15 cellular contexts compared by ENCODE assay signal in the genomic region with DNA sequence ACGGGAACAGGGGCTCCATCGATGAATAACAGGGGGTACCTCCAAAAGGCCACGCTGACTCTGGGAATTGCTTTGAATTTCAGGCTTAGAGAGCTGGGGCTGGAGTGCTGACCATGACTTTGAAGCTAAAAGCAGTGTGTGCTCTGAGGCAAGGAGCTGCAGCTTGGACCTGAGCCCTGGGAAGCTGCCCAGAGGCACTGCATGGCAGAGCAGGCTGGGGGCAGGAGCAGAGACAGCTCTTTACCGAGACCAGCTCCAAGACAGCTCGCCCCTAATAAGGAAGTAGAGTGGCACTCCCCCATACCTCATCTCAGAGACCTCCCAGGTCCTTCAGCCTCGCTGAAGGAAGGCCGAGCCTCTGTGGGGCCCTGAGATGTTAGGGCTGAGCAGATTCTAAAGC.
A peak's percentile ranks its signal among the peaks of the same experiment; 100 is the strongest.
DNase-seq lines count a peak whose midpoint lies in the region; ATAC-seq and TF ChIP-seq lines count a peak whose summit lies in the region.
"Had no signal": no experiment of that assay in that cellular context is flagged by ENCODE, and none has a peak within 500 bp of the region (broad histone marks: within the 10 kb centered on the region; RNA-seq: fewer than 3 reads in every experiment).

No MANE protein-coding gene starts in this region.

- no peak overlapping the region; a peak in 1 of 7 replicates for H3K27ac Mint-ChIP-seq in H9
- H3K27ac Mint-ChIP-seq: activated CD4-positive, alpha-beta T cell treated with anti-CD3 and anti-CD28 coated beads, Interleukin-2, amount 10 ng/mL, durations not matched to agents 7 days and 5 days; T-helper 1 cell treated with Interleukin-12 subunit alpha and Interleukin-12 subunit beta and Interleukin-4 antibody, amounts not matched to agents 30 μg/mL and 1 μg/mL, for 36 hours had no signal

- H3K4me1 ChIP-seq in H9 (ENCODE audit: insufficient read depth, low read length) (no peaks in the 10 kb centered on the region), hepatocyte (ENCODE audit: insufficient read depth) (peaks cover 6% of the 10 kb centered on the region), stomach (peaks cover 0 to 19% (median 7%) of the 10 kb centered on the region in 4 donors)

- no peak overlapping the region for H2BK12ac ChIP-seq in H9 (ENCODE audit: insufficient read length, low read depth, low read length)

- no peak overlapping the region for H3K4ac ChIP-seq in H9 (ENCODE audit: low read depth, low read length)

- peaks cover 2% of the 10 kb centered on the region; the same call in 1 of the 2 replicates for H3K27me3 Mint-ChIP-seq in H9 (ENCODE audit: low read depth)
- H3K27me3 Mint-ChIP-seq: activated CD4-positive, alpha-beta T cell treated with anti-CD3 and anti-CD28 coated beads, Interleukin-2, amount 10 ng/mL, durations not matched to agents 7 days and 5 days had no signal

- no peak for ATAC-seq in HG02623 (IDR thresholded peaks at IDR 0.05; ENCODE audit: unreplicated experiment)
- ATAC-seq: esophagus mucosa had no signal

- H3K4me1 Mint-ChIP-seq in H9: peaks cover 17 to 20% of the 10 kb centered on the region in 2 experiments
- H3K4me1 Mint-ChIP-seq: activated CD4-positive, alpha-beta T cell treated with anti-CD3 and anti-CD28 coated beads, Interleukin-2, amount 10 ng/mL, durations not matched to agents 7 days and 5 days had no signal

- H3K27ac ChIP-seq in H9 (ENCODE audit: insufficient read length, low read depth, low read length) (no peak overlapping the region), caudate nucleus (ENCODE audit: low read depth, low read length) (peak overlapping the region; percentile 69), hepatocyte (peak overlapping the region; percentile 54), stomach (peak overlapping the region in 3 of 5 donors; percentile 9 to 75 (median 47))

- no peak overlapping the region for H3K14ac ChIP-seq in H9 (ENCODE audit: insufficient read depth, low read length)

- H3K4me3 ChIP-seq in hepatocyte (no peak overlapping the region), stomach (no peak overlapping the region)

- H3K4me3 Mint-ChIP-seq in H9: no peak overlapping the region
- H3K4me3 Mint-ChIP-seq: activated CD4-positive, alpha-beta T cell treated with anti-CD3 and anti-CD28 coated beads, Interleukin-2, amount 10 ng/mL, durations not matched to agents 7 days and 5 days; T-helper 1 cell treated with Interleukin-12 subunit alpha and Interleukin-12 subunit beta and Interleukin-4 antibody, amounts not matched to agents 30 μg/mL and 1 μg/mL, for 36 hours had no signal

- H3K79me2 ChIP-seq in H9 (ENCODE audit: insufficient read depth, low read length) (no peaks in the 10 kb centered on the region), hepatocyte (no peaks in the 10 kb centered on the region)

- H3K9ac ChIP-seq in H9 (ENCODE audit: extremely low read depth, insufficient read length, low read length): no peak overlapping the region

- H3K9me3 ChIP-seq in H9 (ENCODE audit: control insufficient read depth, low read depth, low read length): no peaks in the 10 kb centered on the region
- no peaks in the 10 kb centered on the region for H3K9me3 ChIP-seq in hepatocyte (ENCODE audit: low read depth)
- peaks cover 0 to 8% (median 5%) of the 10 kb centered on the region in 4 donors for H3K9me3 ChIP-seq in stomach

- no peaks in the 10 kb centered on the region; a peak in 1 of 5 replicates for H3K9me3 Mint-ChIP-seq in H9
- H3K9me3 Mint-ChIP-seq: activated CD4-positive, alpha-beta T cell treated with anti-CD3 and anti-CD28 coated beads, Interleukin-2, amount 10 ng/mL, durations not matched to agents 7 days and 5 days; T-helper 1 cell treated with Interleukin-12 subunit alpha and Interleukin-12 subunit beta and Interleukin-4 antibody, amounts not matched to agents 30 μg/mL and 1 μg/mL, for 36 hours had no signal

- intact Hi-C loops in stomach (cut with DNase I; ENCODE audit: low total_unique reads): loop anchor here (10.0 kb wide), 1 partner anchor 962 kb away; no protein-coding TSS in a partner anchor

- no peak overlapping the region for H2BK120ac ChIP-seq in H9 (ENCODE audit: low read depth, low read length, poor library complexity, severe bottlenecking)

- no peak overlapping the region for H2AK5ac ChIP-seq in H9 (ENCODE audit: insufficient read length, low read length)

- in situ Hi-C loops in ACHN (cut with HindIII; ENCODE audit: low pct_ligation_motif_present, low pct_unique_long_range_greater_than_20kb, low sequenced_read_pairs): no loop called here

- no peak overlapping the region for H3K56ac ChIP-seq in H9 (ENCODE audit: insufficient read length, low read depth, low read length)

- no CpG with 5 or more reads among the region's 7 CpGs for WGBS in H9 (ENCODE audit: extremely low coverage, insufficient read length, low lambda C conversion rate)
- WGBS in hepatocyte (ENCODE audit: low lambda C conversion rate, missing lambda C conversion rate): 70% methylated on average over 7 of the region's 7 CpGs
- WGBS in stomach, 5 donors: 51 to 78% (median 64%) methylated on average over 5 to 7 of the region's 7 CpGs

- H2BK15ac ChIP-seq in H9 (ENCODE audit: low read depth, low read length): no peak overlapping the region

- TF ChIP-seq CTCF in H9 (conservative IDR thresholded peaks at IDR 0.05): no peak
- no peak for TF ChIP-seq CTCF in hepatocyte (IDR thresholded peaks at IDR 0.05; ENCODE audit: poor library complexity)
- no peak for TF ChIP-seq CTCF in stomach (IDR thresholded peaks at IDR 0.05)

- H3T11ph ChIP-seq in H9 (ENCODE audit: low read length): no peak overlapping the region

- no peak for TF ChIP-seq POLR2A in stomach (IDR thresholded peaks at IDR 0.05)

- H3K18ac ChIP-seq in H9 (ENCODE audit: insufficient read length, low read depth, low read length): no peak overlapping the region

- no peak overlapping the region for H2BK5ac ChIP-seq in H9 (ENCODE audit: insufficient read length, low read length)

- DNase-seq in H9 (peak; percentile 18), caudate nucleus (lab: John Stamatoyannopoulos, UW) (peak in 17 of 61 donors; percentile 8 to 44 (median 19)), hepatocyte (ENCODE audit: low spot score) (peak; percentile 8), stomach (no peak), middle frontal gyrus (ENCODE audit: extremely low spot score, low spot score) (no peak), ACHN (no peak)
- DNase-seq: activated CD4-positive, alpha-beta T cell treated with anti-CD3 and anti-CD28 coated beads, Interleukin-2, amount 10 ng/mL, durations not matched to agents 7 days and 5 days; activated effector memory CD4-positive, alpha-beta T cell treated with Interleukin-2 at 50 U/mL for 16 hours; COR-L47; islet precursor cell; NCI-H345; stimulated activated naive CD4-positive, alpha-beta T cell had no signal

- H3K9me2 ChIP-seq in hepatocyte (replicated peaks; ENCODE audit: insufficient read depth): no peaks in the 10 kb centered on the region

- H3K23me2 ChIP-seq in H9 (ENCODE audit: insufficient read length, low read depth, low read length, poor library complexity, severe bottlenecking): no peaks in the 10 kb centered on the region

- H3K27me3 ChIP-seq in H9 (ENCODE audit: insufficient read depth, low read length) (no peaks in the 10 kb centered on the region), hepatocyte (no peaks in the 10 kb centered on the region), stomach (no peaks in the 10 kb centered on the region)

- no peak overlapping the region for H3K23ac ChIP-seq in H9 (ENCODE audit: insufficient read length, low read depth, low read length)

- H3K36me3 ChIP-seq in hepatocyte (replicated peaks; ENCODE audit: insufficient read depth, low read depth) (no peaks in the 10 kb centered on the region), stomach (no peaks in the 10 kb centered on the region)

- no peak overlapping the region for H3K4me2 ChIP-seq in H9 (ENCODE audit: insufficient read depth, insufficient read length, low read length)
- no peak overlapping the region for H3K4me2 ChIP-seq in hepatocyte

- H4K5ac ChIP-seq in H9 (ENCODE audit: insufficient read length, low read depth, low read length): no peak overlapping the region

- H2BK20ac ChIP-seq in H9 (ENCODE audit: low read depth, low read length, poor library complexity, severe bottlenecking): no peak overlapping the region

- H4K91ac ChIP-seq in H9 (ENCODE audit: insufficient read length, low read depth, low read length): no peak overlapping the region

- no peaks in the 10 kb centered on the region for H3K79me1 ChIP-seq in H9 (ENCODE audit: insufficient read depth, low read depth, low read length, poor library complexity, severe bottlenecking)

- TF ChIP-seq EP300 in stomach (IDR thresholded peaks at IDR 0.05): no peak

- no peaks in the 10 kb centered on the region for H3K36me3 Mint-ChIP-seq in H9 (ENCODE audit: insufficient read depth in 1 of 3, low read depth in 3 of 3)

- no peak overlapping the region for H2AFZ ChIP-seq in H9 (ENCODE audit: low read length)
- no peak overlapping the region for H2AFZ ChIP-seq in hepatocyte

- no peak overlapping the region for H4K8ac ChIP-seq in H9 (replicated peaks; ENCODE audit: insufficient read length, low read depth, low read length)

- H4K20me1 ChIP-seq in H9 (ENCODE audit: control insufficient read depth, insufficient read depth, insufficient read length) (no peaks in the 10 kb centered on the region), hepatocyte (ENCODE audit: insufficient read depth, poor library complexity, severe bottlenecking) (no peaks in the 10 kb centered on the region)

Comparison
In these comparisons a context has a peak if more than half of its experiments do, and no peak if none do; other contexts are left out.
1. DNase-seq: peak in H9 (single experiment) and hepatocyte (single experiment); none in stomach (single experiment), middle frontal gyrus (single experiment) and ACHN (single experiment).